ENCODE assay signal across 17 cellular contexts in the genomic region with DNA sequence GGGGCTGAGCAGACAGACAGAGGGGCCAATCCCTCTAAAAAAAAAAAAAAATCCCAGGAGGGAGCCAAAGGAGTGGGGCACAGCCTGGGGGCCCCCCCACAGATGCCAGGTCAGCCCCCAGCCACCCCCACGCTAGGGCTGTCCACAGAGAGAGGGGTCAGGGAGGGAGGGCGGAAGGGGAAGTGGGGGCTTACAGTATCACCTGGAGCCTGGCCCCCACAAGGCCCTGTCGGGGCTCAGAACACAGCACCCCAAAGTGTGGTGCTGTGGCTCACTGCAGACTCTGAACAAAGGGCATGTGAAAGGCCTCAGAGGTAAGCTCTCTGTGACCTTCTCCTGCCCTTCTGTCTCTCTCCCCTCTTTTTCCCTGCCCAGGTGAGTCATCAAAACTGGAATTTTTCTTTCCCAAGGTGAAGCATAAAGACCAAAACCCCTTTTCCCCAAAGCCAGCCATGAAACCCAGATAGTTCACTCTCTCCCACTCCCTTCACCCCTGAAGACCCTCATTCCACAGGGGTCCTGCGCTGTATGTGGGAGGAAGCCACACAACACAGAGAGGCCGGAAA. TPM values are rescaled to one million over a fixed set of nuclear protein-coding genes. Genes with fewer than 3 reads are reported as not detected.
DNase-seq lines count a peak whose midpoint lies in the region; ATAC-seq and TF ChIP-seq lines count a peak whose summit lies in the region.
"Had no signal": no experiment of that assay in that cellular context is flagged by ENCODE, and none has a peak within 500 bp of the region (broad histone marks: within the 10 kb centered on the region; RNA-seq: fewer than 3 reads in every experiment).

No MANE protein-coding gene starts in this region.

- peak overlapping the region; percentile 85 for H3K27ac ChIP-seq in vagina
- H3K27ac ChIP-seq in sigmoid colon, result no peak overlapping the region
- H3K27ac ChIP-seq: Peyer's patch, tibial artery had no signal

- H3K4me3 ChIP-seq in vagina, result no peak overlapping the region
- H3K4me3 ChIP-seq in sigmoid colon, result no peak overlapping the region
- H3K4me3 ChIP-seq: Peyer's patch, tibial artery had no signal

- H3K4me1 ChIP-seq in vagina (peaks cover 68% of the 10 kb centered on the region), sigmoid colon (peaks cover 0 to 38% (median 35%) of the 10 kb centered on the region in 4 donors)

- no peak overlapping the region for H3K4me3 Mint-ChIP-seq in stimulated activated naive CD8-positive, alpha-beta T cell treated with anti-CD3 and anti-CD28 coated beads, Interleukin-15, Interleukin-2, amounts not matched to agents 100 ng/mL and 50 ng/mL, for 24 hours
- peak overlapping the region; percentile 67 for H3K4me3 Mint-ChIP-seq in endothelial cell (ENCODE audit: unreplicated experiment)
- H3K4me3 Mint-ChIP-seq: activated B cell treated with CpG ODN at 0.5 μM for 24 hours; activated naive CD8-positive, alpha-beta T cell had no signal

- ATAC-seq in stimulated activated naive CD8-positive, alpha-beta T cell treated with anti-CD3 and anti-CD28 coated beads, Interleukin-15, Interleukin-2, amounts not matched to agents 100 U/mL and 50 U/mL, for 24 hours, result no peak
- ATAC-seq in omental fat pad (ENCODE audit: low FRiP score), result peak; percentile 12

- no peaks in the 10 kb centered on the region for H3K9me3 Mint-ChIP-seq in stimulated activated naive CD8-positive, alpha-beta T cell treated with anti-CD3 and anti-CD28 coated beads, Interleukin-15, Interleukin-2, amounts not matched to agents 100 ng/mL and 50 ng/mL, for 24 hours
- no peaks in the 10 kb centered on the region for H3K9me3 Mint-ChIP-seq in endothelial cell (ENCODE audit: unreplicated experiment)
- H3K9me3 Mint-ChIP-seq: activated B cell treated with CpG ODN at 0.5 μM for 24 hours had no signal

- WGBS in sigmoid colon, 2 donors, result 80 to 95% methylated on average over 5 of the region's 5 CpGs

- H3K36me3 ChIP-seq in vagina (no peaks in the 10 kb centered on the region), sigmoid colon (no peaks in the 10 kb centered on the region)
- H3K36me3 ChIP-seq: Peyer's patch, tibial artery had no signal

- H3K4me1 Mint-ChIP-seq in stimulated activated naive CD8-positive, alpha-beta T cell treated with anti-CD3 and anti-CD28 coated beads, Interleukin-15, Interleukin-2, amounts not matched to agents 100 ng/mL and 50 ng/mL, for 24 hours (ENCODE audit: low read depth), result peaks cover 14% of the 10 kb centered on the region
- peaks cover 36% of the 10 kb centered on the region for H3K4me1 Mint-ChIP-seq in endothelial cell (ENCODE audit: unreplicated experiment)

- no peak for TF ChIP-seq EP300 in sigmoid colon (IDR thresholded peaks at IDR 0.05)

- H3K27me3 ChIP-seq in vagina (no peaks in the 10 kb centered on the region), sigmoid colon (no peaks in the 10 kb centered on the region)
- H3K27me3 ChIP-seq: Peyer's patch, tibial artery had no signal

- no peak for TF ChIP-seq POLR2A in vagina (IDR thresholded peaks at IDR 0.05)
- TF ChIP-seq POLR2A in sigmoid colon (IDR thresholded peaks at IDR 0.05), result no peak

- H3K36me3 Mint-ChIP-seq in stimulated activated naive CD8-positive, alpha-beta T cell treated with anti-CD3 and anti-CD28 coated beads, Interleukin-15, Interleukin-2, amounts not matched to agents 100 ng/mL and 50 ng/mL, for 24 hours (ENCODE audit: low read depth), result no peaks in the 10 kb centered on the region
- peaks cover 8% of the 10 kb centered on the region for H3K36me3 Mint-ChIP-seq in endothelial cell (ENCODE audit: low read depth, unreplicated experiment)
- H3K36me3 Mint-ChIP-seq: activated naive CD8-positive, alpha-beta T cell had no signal

- H3K27ac Mint-ChIP-seq in stimulated activated naive CD8-positive, alpha-beta T cell treated with anti-CD3 and anti-CD28 coated beads, Interleukin-15, Interleukin-2, amounts not matched to agents 100 ng/mL and 50 ng/mL, for 24 hours, result peak overlapping the region; percentile 55
- peak overlapping the region; percentile 77 for H3K27ac Mint-ChIP-seq in endothelial cell (ENCODE audit: unreplicated experiment)
- H3K27ac Mint-ChIP-seq: activated B cell treated with CpG ODN at 0.5 μM for 24 hours; activated naive CD8-positive, alpha-beta T cell had no signal

- H3K27me3 Mint-ChIP-seq in stimulated activated naive CD8-positive, alpha-beta T cell treated with anti-CD3 and anti-CD28 coated beads, Interleukin-15, Interleukin-2, amounts not matched to agents 100 ng/mL and 50 ng/mL, for 24 hours, result no peaks in the 10 kb centered on the region
- H3K27me3 Mint-ChIP-seq in endothelial cell (ENCODE audit: unreplicated experiment), result peaks cover 7% of the 10 kb centered on the region
- H3K27me3 Mint-ChIP-seq: activated B cell treated with CpG ODN at 0.5 μM for 24 hours had no signal

- TF ChIP-seq CTCF in endothelial cell (IDR thresholded peaks at IDR 0.05; ENCODE audit: unreplicated experiment) (no peak), omental fat pad (IDR thresholded peaks at IDR 0.05) (no peak), vagina (IDR thresholded peaks at IDR 0.05) (no peak), sigmoid colon (IDR thresholded peaks at IDR 0.05) (no peak)

- intact Hi-C loops in vagina (cut with DNase I) (no loop called here), sigmoid colon (cut with DNase I) (no loop called here)

- no peaks in the 10 kb centered on the region for H3K9me3 ChIP-seq in vagina
- no peaks in the 10 kb centered on the region for H3K9me3 ChIP-seq in sigmoid colon
- H3K9me3 ChIP-seq: Peyer's patch, tibial artery had no signal

- DNase-seq in stimulated activated naive CD8-positive, alpha-beta T cell treated with anti-CD3 and anti-CD28 coated beads, Interleukin-15, Interleukin-2, amounts not matched to agents 100 U/mL and 50 U/mL, for 24 hours, result no peak
- DNase-seq in endothelial cell (ENCODE audit: low spot score) (no peak), omental fat pad (ENCODE audit: low spot score) (no peak), vagina (ENCODE audit: extremely low spot score in 2 of 2) (no peak), dermis blood vessel endothelial cell (no peak), sigmoid colon (no peak), NCI-H1417 treated with DMSO at 0.1 percent for 48 hours (lab: John Stamatoyannopoulos, UW) (no peak)
- DNase-seq: activated B cell treated with CpG ODN at 0.5 μM for 24 hours, Calu3, MM.1S, NCI-H1930, NCI-H526, Peyer's patch, T-helper 1 cell, tibial artery had no signal

RNA-seq across cellular contexts. Expression of gene BIN1, which starts 13.9 kb away (rescaled TPM):
- total RNA-seq in endothelial cell (ENCODE audit: unreplicated experiment) (182 TPM), omental fat pad (10 to 100 TPM; 64.2 to 78.5 (median 73.2) TPM), vagina (60.9 TPM), dermis blood vessel endothelial cell (34.4 and 49.0 TPM in 2 replicates), sigmoid colon (10 to 100 TPM; 36.1 to 57.9 (median 43.2) TPM)
- 10 to 100 TPM; 20.3 to 52.9 (median 34.8) TPM for polyA plus RNA-seq in sigmoid colon
